In the genomic region with DNA sequence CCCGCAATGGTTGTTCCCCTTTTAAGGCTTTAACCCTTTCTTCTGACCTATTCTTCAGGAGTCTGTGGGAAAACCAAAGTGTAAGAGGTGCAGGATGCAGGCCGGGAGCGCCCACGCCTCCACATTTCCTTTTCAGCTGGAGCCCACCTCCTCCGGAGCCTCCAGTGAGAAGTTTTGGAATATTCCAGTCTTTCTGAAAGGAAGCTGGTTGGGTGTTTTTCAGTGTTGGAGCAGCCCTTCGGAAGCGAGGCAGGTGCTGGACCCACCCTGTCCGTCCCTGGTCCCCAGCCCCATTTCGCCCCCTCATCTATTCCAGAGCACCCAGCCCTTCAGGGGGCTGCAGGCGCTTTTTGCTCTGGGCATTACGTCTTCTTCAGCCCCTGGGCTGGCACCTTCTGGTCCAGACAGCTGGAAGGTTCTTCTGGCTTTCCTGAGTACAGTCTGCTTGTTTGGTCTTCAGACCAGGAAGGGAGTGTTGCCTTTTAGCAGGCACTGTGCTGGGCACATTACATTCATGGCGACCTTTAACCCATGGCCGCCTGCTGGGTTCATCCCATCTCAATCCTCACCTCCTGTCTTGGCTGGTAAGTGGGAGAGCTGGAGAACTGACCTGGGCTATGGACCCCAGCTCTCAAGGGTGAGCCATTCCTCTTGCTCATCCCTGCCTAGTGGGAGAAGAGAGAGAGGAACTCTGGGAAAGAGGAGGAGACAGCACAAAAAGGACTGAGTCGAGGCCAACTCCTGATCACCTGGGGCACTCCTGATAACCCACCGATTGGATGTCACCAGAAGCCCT, we compare ENCODE assay signal across 11 cellular contexts. TPM values are rescaled to one million over a fixed set of nuclear protein-coding genes. Genes with fewer than 3 reads are reported as not detected.
DNase-seq lines count a peak whose midpoint lies in the region; ATAC-seq and TF ChIP-seq lines count a peak whose summit lies in the region.
"Had no signal": no experiment of that assay in that cellular context is flagged by ENCODE, and none has a peak within 500 bp of the region (broad histone marks: within the 10 kb centered on the region; RNA-seq: fewer than 3 reads in every experiment).

No MANE protein-coding gene starts in this region.

- no peaks in the 10 kb centered on the region for H3K36me3 Mint-ChIP-seq in activated naive CD4-positive, alpha-beta T cell treated with anti-CD3 and anti-CD28 coated beads, Interleukin-2, amount 50 U/mL, for 24 hours
- H3K36me3 Mint-ChIP-seq in activated naive CD4-positive, alpha-beta T cell treated with anti-CD3 and anti-CD28 coated beads, Interleukin-2, amount 50 U/mL, for 72 hours = peaks cover 0 to 5% of the 10 kb centered on the region in 2 donors
- H3K36me3 Mint-ChIP-seq in central memory CD8-positive, alpha-beta T cell (ENCODE audit: insufficient read depth) = no peaks in the 10 kb centered on the region
- peaks cover 12% of the 10 kb centered on the region for H3K36me3 Mint-ChIP-seq in mesothelial cell of epicardium
- H3K36me3 Mint-ChIP-seq: activated naive CD8-positive, alpha-beta T cell treated with anti-CD3 and anti-CD28 coated beads, Interleukin-2, amount 10 ng/mL, durations not matched to agents 7 days and 5 days had no signal

- WGBS in thyroid gland, 2 donors = 68 to 75% methylated on average over 15 of the region's 15 CpGs

- peak overlapping the region; percentile 41 for H3K27ac Mint-ChIP-seq in activated naive CD4-positive, alpha-beta T cell treated with anti-CD3 and anti-CD28 coated beads, Interleukin-2, amount 50 U/mL, for 24 hours
- no peak overlapping the region for H3K27ac Mint-ChIP-seq in activated naive CD4-positive, alpha-beta T cell treated with anti-CD3 and anti-CD28 coated beads, Interleukin-2, amount 50 U/mL, for 72 hours
- H3K27ac Mint-ChIP-seq in central memory CD8-positive, alpha-beta T cell (ENCODE audit: low read depth) = no peak overlapping the region
- peak overlapping the region; percentile 92 for H3K27ac Mint-ChIP-seq in mesothelial cell of epicardium
- H3K27ac Mint-ChIP-seq: activated naive CD8-positive, alpha-beta T cell treated with anti-CD3 and anti-CD28 coated beads, Interleukin-2, amount 10 ng/mL, durations not matched to agents 7 days and 5 days had no signal

- no peak for ATAC-seq in activated naive CD4-positive, alpha-beta T cell treated with anti-CD3 and anti-CD28 coated beads, Interleukin-2, amount 50 U/mL, for 72 hours
- no peak for ATAC-seq in central memory CD8-positive, alpha-beta T cell (replicated peaks; ENCODE audit: extremely low read depth, poor library complexity, severe bottlenecking)
- no peak for ATAC-seq in GM21619 (IDR thresholded peaks at IDR 0.05; ENCODE audit: unreplicated experiment)

- DNase-seq in activated naive CD4-positive, alpha-beta T cell treated with anti-CD3 and anti-CD28 coated beads, Interleukin-2, amount 50 U/mL, for 72 hours (ENCODE audit: low spot score in 2 of 2) = no peak
- DNase-seq in central memory CD8-positive, alpha-beta T cell (ENCODE audit: low spot score in 2 of 2) = no peak
- DNase-seq in mesothelial cell of epicardium (ENCODE audit: low spot score in 2 of 2, unreplicated experiment in 2 of 2) (no peak), tibial artery (no peak), HK-2 (ENCODE audit: unreplicated experiment) (no peak), thyroid gland (no peak)
- DNase-seq: activated CD4-positive, alpha-beta T cell treated with anti-CD3 and anti-CD28 coated beads for 48 hours; activated naive CD8-positive, alpha-beta T cell treated with anti-CD3 and anti-CD28 coated beads, Interleukin-2, amount 10 ng/mL, durations not matched to agents 7 days and 5 days had no signal

- peaks cover 32% of the 10 kb centered on the region for H3K27me3 Mint-ChIP-seq in activated naive CD4-positive, alpha-beta T cell treated with anti-CD3 and anti-CD28 coated beads, Interleukin-2, amount 50 U/mL, for 24 hours
- H3K27me3 Mint-ChIP-seq in central memory CD8-positive, alpha-beta T cell = peaks cover 96% of the 10 kb centered on the region
- peaks cover 12% of the 10 kb centered on the region for H3K27me3 Mint-ChIP-seq in mesothelial cell of epicardium (ENCODE audit: low read depth)

- intact Hi-C loops in tibial artery (cut with DNase I; ENCODE audit: low total_unique reads) (no loop called here), thyroid gland (cut with DNase I) (no loop called here)

- H3K4me1 Mint-ChIP-seq in activated naive CD4-positive, alpha-beta T cell treated with anti-CD3 and anti-CD28 coated beads, Interleukin-2, amount 50 U/mL, for 24 hours = peaks cover 14% of the 10 kb centered on the region
- peaks cover 18% of the 10 kb centered on the region for H3K4me1 Mint-ChIP-seq in central memory CD8-positive, alpha-beta T cell
- peaks cover 54% of the 10 kb centered on the region for H3K4me1 Mint-ChIP-seq in mesothelial cell of epicardium

- H3K27ac ChIP-seq in tibial artery (peak overlapping the region in 1 of 2 donors; percentile 45), thyroid gland (no peak overlapping the region)
- H3K27ac ChIP-seq: upper lobe of left lung had no signal

- TF ChIP-seq POLR2A in thyroid gland (IDR thresholded peaks at IDR 0.05) = no peak

- H3K4me3 ChIP-seq in tibial artery (peak overlapping the region; percentile 44 to 48), thyroid gland (replicated peaks in 1 of 3) (no peak overlapping the region)

- no peaks in the 10 kb centered on the region for H3K9me3 ChIP-seq in tibial artery
- no peaks in the 10 kb centered on the region for H3K9me3 ChIP-seq in thyroid gland
- H3K9me3 ChIP-seq: upper lobe of left lung had no signal

- H3K4me1 ChIP-seq in tibial artery = peaks cover 0 to 22% (median 17%) of the 10 kb centered on the region in 4 donors
- H3K4me1 ChIP-seq in thyroid gland = peaks cover 41 to 47% of the 10 kb centered on the region in 2 donors

- no peaks in the 10 kb centered on the region for H3K9me3 Mint-ChIP-seq in activated naive CD4-positive, alpha-beta T cell treated with anti-CD3 and anti-CD28 coated beads, Interleukin-2, amount 50 U/mL, for 24 hours
- no peaks in the 10 kb centered on the region for H3K9me3 Mint-ChIP-seq in activated naive CD4-positive, alpha-beta T cell treated with anti-CD3 and anti-CD28 coated beads, Interleukin-2, amount 50 U/mL, for 72 hours
- no peaks in the 10 kb centered on the region for H3K9me3 Mint-ChIP-seq in central memory CD8-positive, alpha-beta T cell
- H3K9me3 Mint-ChIP-seq in mesothelial cell of epicardium = no peaks in the 10 kb centered on the region
- H3K9me3 Mint-ChIP-seq: activated naive CD8-positive, alpha-beta T cell treated with anti-CD3 and anti-CD28 coated beads, Interleukin-2, amount 10 ng/mL, durations not matched to agents 7 days and 5 days had no signal

- TF ChIP-seq CTCF in mesothelial cell of epicardium (IDR thresholded peaks at IDR 0.05; ENCODE audit: unreplicated experiment) (no peak), tibial artery (IDR thresholded peaks at IDR 0.05) (no peak), thyroid gland (IDR thresholded peaks at IDR 0.05) (no peak)

- peaks cover 0 to 41% of the 10 kb centered on the region in 2 donors for H3K27me3 ChIP-seq in tibial artery
- H3K27me3 ChIP-seq in thyroid gland = no peaks in the 10 kb centered on the region

- H3K36me3 ChIP-seq in tibial artery = no peaks in the 10 kb centered on the region
- no peaks in the 10 kb centered on the region for H3K36me3 ChIP-seq in thyroid gland
- H3K36me3 ChIP-seq: upper lobe of left lung had no signal

- peak overlapping the region; percentile 44 for H3K4me3 Mint-ChIP-seq in activated naive CD4-positive, alpha-beta T cell treated with anti-CD3 and anti-CD28 coated beads, Interleukin-2, amount 50 U/mL, for 24 hours
- peak overlapping the region; percentile 46 for H3K4me3 Mint-ChIP-seq in central memory CD8-positive, alpha-beta T cell
- peak overlapping the region; percentile 91 for H3K4me3 Mint-ChIP-seq in mesothelial cell of epicardium
- H3K4me3 Mint-ChIP-seq: activated naive CD8-positive, alpha-beta T cell treated with anti-CD3 and anti-CD28 coated beads, Interleukin-2, amount 10 ng/mL, durations not matched to agents 7 days and 5 days had no signal

RNA-seq across cellular contexts. Expression of a gene that starts 0.7 kb away (rescaled TPM):
- total RNA-seq in activated naive CD4-positive, alpha-beta T cell treated with anti-CD3 and anti-CD28 coated beads, Interleukin-2, amount 50 U/mL, for 72 hours = not detected
- total RNA-seq in mesothelial cell of epicardium (121 to 127 TPM (median 121 TPM) in 3 replicates), thyroid gland (10 to 100 TPM; 14.1 to 43.4 (median 30.6) TPM)
- total RNA-seq: activated naive CD8-positive, alpha-beta T cell treated with anti-CD3 and anti-CD28 coated beads, Interleukin-2, amount 10 ng/mL, durations not matched to agents 7 days and 5 days had no signal

RNA-seq across cellular contexts. Expression of a gene that starts 42.2 kb away (rescaled TPM):
- 1 to 10 TPM in 1 of 2 donors, under 1 TPM in 1; 0.66 to 1.3 TPM for total RNA-seq in activated naive CD4-positive, alpha-beta T cell treated with anti-CD3 and anti-CD28 coated beads, Interleukin-2, amount 50 U/mL, for 72 hours
- total RNA-seq in mesothelial cell of epicardium (12.4 to 13.2 TPM (median 13.1 TPM) in 3 replicates), thyroid gland (1 to 10 TPM; 2.0 to 5.3 (median 4.6) TPM)

Comparison
In these comparisons a context has a peak if more than half of its experiments do, and no peak if none do; other contexts are left out.
1. H3K27ac Mint-ChIP-seq: peak in activated naive CD4-positive, alpha-beta T cell treated with anti-CD3 and anti-CD28 coated beads, Interleukin-2, amount 50 U/mL, for 24 hours (single experiment) and mesothelial cell of epicardium (single experiment); none in activated naive CD4-positive, alpha-beta T cell treated with anti-CD3 and anti-CD28 coated beads, Interleukin-2, amount 50 U/mL, for 72 hours (0 of 2) and central memory CD8-positive, alpha-beta T cell (single experiment).
2. H3K4me3 ChIP-seq: peak in tibial artery (2 of 2); none in thyroid gland (0 of 3).
3. RNA of a gene that starts 0.7 kb away (total RNA-seq): 121 to 127 TPM in mesothelial cell of epicardium and 14.1 to 43.4 TPM in thyroid gland; not detected in activated naive CD4-positive, alpha-beta T cell treated with anti-CD3 and anti-CD28 coated beads, Interleukin-2, amount 50 U/mL, for 72 hours; every median in the first group is over 10 times any median in the second.
4. Peak in every context shown above with its lines, with median percentiles within 50 percentile points of each other: H3K4me3 Mint-ChIP-seq.